In genomic region chr14:76792422-76792821, GRCh38 we compare ENCODE assay signal across 1 cellular context.
TF ChIP-seq lines count a peak whose summit lies in the region.

No MANE protein-coding gene starts in this region.

TF ChIP-seq in HepG2, 621 proteins besides CTCF, POLR2A, EP300 and RAD21:
- TF ChIP-seq HOXA7 (CRISPR knock-in tag; IDR thresholded peaks at IDR 0.05) = no peak
- peak; percentile 70 for TF ChIP-seq CEBPB (IDR thresholded peaks at IDR 0.05; ENCODE audit: borderline replicate concordance, low read depth, low read length)
TF ChIP-seq in HepG2: peak in this region for 1.
